Comparison of ENCODE assay signal across 18 cellular contexts in the genomic region with DNA sequence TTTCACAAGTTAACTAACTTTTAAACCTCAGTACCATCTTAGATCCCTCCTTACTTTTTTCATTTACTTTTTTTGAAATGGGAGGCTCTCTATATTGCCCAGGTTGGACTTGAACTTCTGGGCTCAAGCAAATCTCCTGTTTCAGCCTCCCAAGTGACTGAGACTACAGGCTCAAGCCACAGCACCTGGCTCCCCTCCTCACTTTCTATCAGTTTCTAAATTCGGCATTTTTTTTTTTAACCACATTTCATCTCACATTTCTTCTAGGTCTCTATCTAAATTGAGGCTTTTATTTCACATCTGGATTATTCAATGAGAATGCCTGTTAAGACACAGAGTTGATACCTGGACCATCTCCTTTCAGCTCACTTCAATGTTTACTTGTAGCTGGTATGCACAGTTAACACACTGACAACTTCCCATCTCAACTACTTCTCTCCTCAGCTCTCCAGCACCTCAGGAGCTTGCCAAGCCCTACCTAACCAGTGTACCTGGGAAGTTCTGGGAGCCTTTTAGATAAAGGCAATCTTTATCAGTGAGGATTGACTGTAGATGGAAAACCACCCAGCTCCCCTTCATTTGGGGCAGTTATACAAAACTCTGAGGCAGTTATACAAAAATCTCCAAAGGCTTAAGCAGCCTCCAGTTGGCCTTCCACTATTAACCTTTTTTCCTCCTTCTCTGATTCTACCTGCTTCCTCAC. TPM values are rescaled to one million over a fixed set of nuclear protein-coding genes. Genes with fewer than 3 reads are reported as not detected.
A peak's percentile ranks its signal among the peaks of the same experiment; 100 is the strongest.
DNase-seq lines count a peak whose midpoint lies in the region; ATAC-seq and FAIRE-seq lines count a peak whose summit lies in the region.
"Had no signal": no experiment of that assay in that cellular context is flagged by ENCODE, and none has a peak within 500 bp of the region (broad histone marks: within the 10 kb centered on the region; RNA-seq: fewer than 3 reads in every experiment).

No MANE protein-coding gene starts in this region.

- no peaks in the 10 kb centered on the region for H3K36me3 Mint-ChIP-seq in CD4-positive, CD25-positive, alpha-beta regulatory T cell
- peaks cover 12% of the 10 kb centered on the region for H3K36me3 Mint-ChIP-seq in activated CD8-positive, alpha-beta T cell treated with anti-CD3 and anti-CD28 coated beads, Interleukin-2, amount 10 ng/mL, durations not matched to agents 7 days and 5 days (ENCODE audit: low read depth)
- no peaks in the 10 kb centered on the region for H3K36me3 Mint-ChIP-seq in memory B cell
- H3K36me3 Mint-ChIP-seq in activated CD8-positive, alpha-beta memory T cell treated with anti-CD3 and anti-CD28 coated beads, Interleukin-2, amount 10 ng/mL, durations not matched to agents 7 days and 5 days: peaks cover 7% of the 10 kb centered on the region

- H3K27me3 Mint-ChIP-seq in CD4-positive, CD25-positive, alpha-beta regulatory T cell: no peaks in the 10 kb centered on the region
- H3K27me3 Mint-ChIP-seq in activated CD8-positive, alpha-beta T cell treated with anti-CD3 and anti-CD28 coated beads, Interleukin-2, amount 10 ng/mL, durations not matched to agents 7 days and 5 days (ENCODE audit: low read depth): no peaks in the 10 kb centered on the region
- H3K27me3 Mint-ChIP-seq in memory B cell: no peaks in the 10 kb centered on the region
- no peaks in the 10 kb centered on the region for H3K27me3 Mint-ChIP-seq in activated CD8-positive, alpha-beta memory T cell treated with anti-CD3 and anti-CD28 coated beads, Interleukin-2, amount 10 ng/mL, durations not matched to agents 7 days and 5 days

- POLR2A ChIA-PET in activated CD8-positive, alpha-beta T cell treated with anti-CD3 and anti-CD28 coated beads, Interleukin-2, amount 10 ng/mL, durations not matched to agents 7 days and 5 days (lab: Charles Lee): interaction anchor here (0.7 to 2.0 kb wide), 4 partner anchors 23 to 248 kb away, joined by 3 to 4 read pairs (median 3); partner anchors contain the start of genes DNAJB4, MIGA1 and ZZZ3

- peak overlapping the region; percentile 62 to 95 (median 94) for H3K4me3 Mint-ChIP-seq in CD4-positive, CD25-positive, alpha-beta regulatory T cell
- no peak overlapping the region for H3K4me3 Mint-ChIP-seq in activated CD8-positive, alpha-beta T cell treated with anti-CD3 and anti-CD28 coated beads, Interleukin-2, amount 10 ng/mL, durations not matched to agents 7 days and 5 days
- H3K4me3 Mint-ChIP-seq in memory B cell: no peak overlapping the region
- no peak overlapping the region for H3K4me3 Mint-ChIP-seq in activated CD8-positive, alpha-beta memory T cell treated with anti-CD3 and anti-CD28 coated beads, Interleukin-2, amount 10 ng/mL, durations not matched to agents 7 days and 5 days

- no peak for DNase-seq in CD4-positive, CD25-positive, alpha-beta regulatory T cell
- DNase-seq in GM19239 (ENCODE audit: insufficient read length, low spot score) (no peak), memory B cell (ENCODE audit: low spot score in 2 of 2) (no peak), SHP77 treated with DMSO at 0.1 percent for 48 hours (lab: John Stamatoyannopoulos, UW) (no peak)
- no peak for DNase-seq in activated CD8-positive, alpha-beta T cell treated with anti-CD3 and anti-CD28 coated beads, Interleukin-2, amount 10 ng/mL, durations not matched to agents 7 days and 5 days
- DNase-seq in activated CD8-positive, alpha-beta memory T cell treated with anti-CD3 and anti-CD28 coated beads, Interleukin-2, amount 10 ng/mL, durations not matched to agents 7 days and 5 days: no peak
- DNase-seq: activated CD4-positive, CD25-positive, alpha-beta regulatory T cell; C1 segment of cervical spinal cord; glutamatergic neuron; HCEC 1CT; kidney glomerular epithelial cell; NCI-H2171 treated with DMSO at 0.1 percent for 48 hours; retina; stimulated activated CD4-positive, alpha-beta T cell treated with anti-CD3 and anti-CD28 coated beads, Interleukin-4, amount 100 ng/mL, for 1 hour had no signal

- no peaks in the 10 kb centered on the region for H3K36me3 ChIP-seq in CD4-positive, CD25-positive, alpha-beta regulatory T cell (ENCODE audit: control insufficient read depth, insufficient read depth, low read length)
- H3K36me3 ChIP-seq: breast epithelium had no signal

- no peaks in the 10 kb centered on the region for H3K9me3 ChIP-seq in CD4-positive, CD25-positive, alpha-beta regulatory T cell (ENCODE audit: control insufficient read depth in 2 of 2, low read length in 2 of 2)
- H3K9me3 ChIP-seq: breast epithelium had no signal

- H3K4me1 Mint-ChIP-seq in CD4-positive, CD25-positive, alpha-beta regulatory T cell: peaks cover 29 to 58% (median 42%) of the 10 kb centered on the region in 4 donors
- peaks cover 33% of the 10 kb centered on the region for H3K4me1 Mint-ChIP-seq in activated CD8-positive, alpha-beta T cell treated with anti-CD3 and anti-CD28 coated beads, Interleukin-2, amount 10 ng/mL, durations not matched to agents 7 days and 5 days (ENCODE audit: low read depth)
- peaks cover 26% of the 10 kb centered on the region for H3K4me1 Mint-ChIP-seq in memory B cell
- peaks cover 30% of the 10 kb centered on the region for H3K4me1 Mint-ChIP-seq in activated CD8-positive, alpha-beta memory T cell treated with anti-CD3 and anti-CD28 coated beads, Interleukin-2, amount 10 ng/mL, durations not matched to agents 7 days and 5 days

- peak overlapping the region; percentile 3 to 77 (median 5) for H3K27ac Mint-ChIP-seq in CD4-positive, CD25-positive, alpha-beta regulatory T cell
- H3K27ac Mint-ChIP-seq in activated CD8-positive, alpha-beta T cell treated with anti-CD3 and anti-CD28 coated beads, Interleukin-2, amount 10 ng/mL, durations not matched to agents 7 days and 5 days: peak overlapping the region; percentile 28
- peak overlapping the region; percentile 35 for H3K27ac Mint-ChIP-seq in memory B cell
- no peak overlapping the region for H3K27ac Mint-ChIP-seq in activated CD8-positive, alpha-beta memory T cell treated with anti-CD3 and anti-CD28 coated beads, Interleukin-2, amount 10 ng/mL, durations not matched to agents 7 days and 5 days

- no peak overlapping the region for H3K4me3 ChIP-seq in CD4-positive, CD25-positive, alpha-beta regulatory T cell (ENCODE audit: low read depth, low read length)

- H3K27me3 ChIP-seq in CD4-positive, CD25-positive, alpha-beta regulatory T cell (ENCODE audit: control insufficient read depth, insufficient read depth, low read length): no peaks in the 10 kb centered on the region
- H3K27me3 ChIP-seq: breast epithelium had no signal

- no peak for ATAC-seq in CD4-positive, CD25-positive, alpha-beta regulatory T cell (ENCODE audit: low read depth in 2 of 2)
- no peak for ATAC-seq in activated CD8-positive, alpha-beta T cell treated with anti-CD3 and anti-CD28 coated beads, Interleukin-2, amount 10 ng/mL, durations not matched to agents 7 days and 5 days
- ATAC-seq in memory B cell (ENCODE audit: low read depth) (no peak), HG02798 (IDR thresholded peaks at IDR 0.05; ENCODE audit: poor library complexity, unreplicated experiment) (no peak), HG03469 (IDR thresholded peaks at IDR 0.05; ENCODE audit: unreplicated experiment) (no peak)
- no peak for ATAC-seq in activated CD8-positive, alpha-beta memory T cell treated with anti-CD3 and anti-CD28 coated beads, Interleukin-2, amount 10 ng/mL, durations not matched to agents 7 days and 5 days

- peak; percentile 75 for FAIRE-seq in GM19239 (lab: Jason Lieb, UNC)
- FAIRE-seq: G401.6 had no signal

- H3K27ac ChIP-seq in CD4-positive, CD25-positive, alpha-beta regulatory T cell (ENCODE audit: insufficient read depth, low read length, poor library complexity, severe bottlenecking): no peak overlapping the region

- H3K9me3 Mint-ChIP-seq in CD4-positive, CD25-positive, alpha-beta regulatory T cell: no peaks in the 10 kb centered on the region
- H3K9me3 Mint-ChIP-seq in activated CD8-positive, alpha-beta T cell treated with anti-CD3 and anti-CD28 coated beads, Interleukin-2, amount 10 ng/mL, durations not matched to agents 7 days and 5 days (ENCODE audit: insufficient read depth): no peaks in the 10 kb centered on the region
- no peaks in the 10 kb centered on the region for H3K9me3 Mint-ChIP-seq in memory B cell
- H3K9me3 Mint-ChIP-seq in activated CD8-positive, alpha-beta memory T cell treated with anti-CD3 and anti-CD28 coated beads, Interleukin-2, amount 10 ng/mL, durations not matched to agents 7 days and 5 days (ENCODE audit: low read depth): no peaks in the 10 kb centered on the region

- CTCF ChIA-PET in activated CD8-positive, alpha-beta T cell treated with anti-CD3 and anti-CD28 coated beads, Interleukin-2, amount 10 ng/mL, durations not matched to agents 7 days and 5 days (lab: Charles Lee): interaction anchor here (1.0 to 1.2 kb wide), 3 partner anchors 23 to 74 kb away, joined by 3 read pairs; partner anchors contain the start of genes MIGA1 and ZZZ3
- CTCF ChIA-PET in activated CD8-positive, alpha-beta memory T cell treated with anti-CD3 and anti-CD28 coated beads, Interleukin-2, amount 10 ng/mL, durations not matched to agents 7 days and 5 days (lab: Charles Lee): interaction anchor here (1.2 kb wide), 2 partner anchors 73 to 249 kb away, joined by 3 to 4 read pairs; partner anchors contain the start of genes DNAJB4 and ZZZ3

- peaks cover 45% of the 10 kb centered on the region for H3K4me1 ChIP-seq in CD4-positive, CD25-positive, alpha-beta regulatory T cell (ENCODE audit: control insufficient read depth, insufficient read depth, low read length, poor library complexity, severe bottlenecking)
- H3K4me1 ChIP-seq: breast epithelium had no signal

RNA-seq across cellular contexts. Expression of gene USP33, which starts 3.4 kb away (rescaled TPM):
- 58.7 TPM for total RNA-seq in CD4-positive, CD25-positive, alpha-beta regulatory T cell
- 10 to 100 TPM; 34.0 to 43.5 (median 40.5) TPM for polyA plus RNA-seq in CD4-positive, CD25-positive, alpha-beta regulatory T cell
- 10 to 100 TPM; 45.7 to 56.6 TPM for total RNA-seq in activated CD8-positive, alpha-beta T cell treated with anti-CD3 and anti-CD28 coated beads, Interleukin-2, amount 10 ng/mL, durations not matched to agents 7 days and 5 days
- total RNA-seq in activated CD8-positive, alpha-beta memory T cell treated with anti-CD3 and anti-CD28 coated beads, Interleukin-2, amount 10 ng/mL, durations not matched to agents 7 days and 5 days: 10 to 100 TPM; 46.2 to 48.5 TPM

RNA-seq across cellular contexts. Expression of gene MIGA1, which starts 23.2 kb away (rescaled TPM):
- 15.3 TPM for total RNA-seq in CD4-positive, CD25-positive, alpha-beta regulatory T cell
- 10 to 100 TPM in 2 of 4 donors, 1 to 10 TPM in 2; 8.4 to 12.6 (median 10.3) TPM for polyA plus RNA-seq in CD4-positive, CD25-positive, alpha-beta regulatory T cell
- total RNA-seq in activated CD8-positive, alpha-beta T cell treated with anti-CD3 and anti-CD28 coated beads, Interleukin-2, amount 10 ng/mL, durations not matched to agents 7 days and 5 days: 10 to 100 TPM in 1 of 2 experiments, 1 to 10 TPM in 1; 9.9 to 10.7 TPM
- total RNA-seq in activated CD8-positive, alpha-beta memory T cell treated with anti-CD3 and anti-CD28 coated beads, Interleukin-2, amount 10 ng/mL, durations not matched to agents 7 days and 5 days: 10 to 100 TPM in 1 of 2 experiments, 1 to 10 TPM in 1; 9.2 to 11.6 TPM

Comparison
In these comparisons a context has a peak if more than half of its experiments do, and no peak if none do; other contexts are left out.
1. H3K4me3 Mint-ChIP-seq: peak in CD4-positive, CD25-positive, alpha-beta regulatory T cell (4 of 4); none in activated CD8-positive, alpha-beta T cell treated with anti-CD3 and anti-CD28 coated beads, Interleukin-2, amount 10 ng/mL, durations not matched to agents 7 days and 5 days (single experiment), memory B cell (single experiment) and activated CD8-positive, alpha-beta memory T cell treated with anti-CD3 and anti-CD28 coated beads, Interleukin-2, amount 10 ng/mL, durations not matched to agents 7 days and 5 days (single experiment).